24 cellular contexts compared by ENCODE assay signal in the genomic region with DNA sequence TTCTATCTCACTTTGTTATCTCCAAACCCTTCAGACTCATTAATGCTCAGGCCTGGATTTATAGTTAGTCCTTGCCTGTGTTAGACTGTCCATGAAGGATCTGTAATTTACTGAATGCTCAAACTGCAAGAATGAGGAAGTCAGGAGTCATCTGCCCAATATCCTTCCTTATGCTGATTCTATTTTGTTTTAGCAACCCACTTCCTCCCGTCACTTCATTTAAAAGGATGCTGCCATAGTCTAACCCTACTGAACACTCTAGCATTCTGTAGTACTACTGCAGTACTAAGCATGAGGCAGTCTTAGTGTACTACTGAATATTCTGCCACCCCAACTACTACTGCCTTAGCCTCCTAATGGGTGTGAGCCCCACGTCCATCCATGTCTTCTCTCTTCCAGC. TPM values are rescaled to one million over a fixed set of nuclear protein-coding genes. Genes with fewer than 3 reads are reported as not detected.
DNase-seq lines count a peak whose midpoint lies in the region; ATAC-seq, FAIRE-seq and TF ChIP-seq lines count a peak whose summit lies in the region.
"Had no signal": no experiment of that assay in that cellular context is flagged by ENCODE, and none has a peak within 500 bp of the region (broad histone marks: within the 10 kb centered on the region; RNA-seq: fewer than 3 reads in every experiment).

No MANE protein-coding gene starts in this region.

- no TSS peak for BruUV-seq in K562 (replicated peaks; lab: Mats Ljungman, UMichigan)

- no peaks in the 10 kb centered on the region for H3K9me3 ChIP-seq in K562 (replicated peaks; ENCODE audit: control insufficient read depth, insufficient read depth, low read depth, low read length)

- H3K27ac ChIP-seq in K562 (ENCODE audit: extremely low read depth, low read depth, low read length) = no peak overlapping the region
- H3K27ac ChIP-seq: 22Rv1, gastroesophageal sphincter had no signal

- H3K27me3 Mint-ChIP-seq in activated naive CD8-positive, alpha-beta T cell treated with anti-CD3 and anti-CD28 coated beads, Interleukin-2, amount 10 ng/mL, durations not matched to agents 7 days and 5 days = peaks cover 37% of the 10 kb centered on the region
- peaks cover 10% of the 10 kb centered on the region for H3K27me3 Mint-ChIP-seq in activated naive CD8-positive, alpha-beta T cell treated with anti-CD3 and anti-CD28 coated beads, Interleukin-2, amount 50 U/mL, for 24 hours
- peaks cover 23% of the 10 kb centered on the region for H3K27me3 Mint-ChIP-seq in stimulated activated naive CD8-positive, alpha-beta T cell treated with anti-CD3 and anti-CD28 coated beads, Interleukin-15, amount 100 ng/mL, for 72 hours
- peaks cover 18% of the 10 kb centered on the region for H3K27me3 Mint-ChIP-seq in activated T-cell treated with anti-CD3 and anti-CD28 coated beads, Interleukin-2, amount 50 U/mL, for 4 hours (ENCODE audit: low read depth)

- H3K9me3 Mint-ChIP-seq in activated naive CD8-positive, alpha-beta T cell treated with anti-CD3 and anti-CD28 coated beads, Interleukin-2, amount 10 ng/mL, durations not matched to agents 7 days and 5 days = no peaks in the 10 kb centered on the region
- H3K9me3 Mint-ChIP-seq in activated naive CD8-positive, alpha-beta T cell treated with anti-CD3 and anti-CD28 coated beads, Interleukin-2, amount 50 U/mL, for 24 hours = no peaks in the 10 kb centered on the region
- H3K9me3 Mint-ChIP-seq in stimulated activated naive CD8-positive, alpha-beta T cell treated with anti-CD3 and anti-CD28 coated beads, Interleukin-15, amount 100 ng/mL, for 72 hours = no peaks in the 10 kb centered on the region
- H3K9me3 Mint-ChIP-seq in activated T-cell treated with anti-CD3 and anti-CD28 coated beads, Interleukin-2, amount 50 U/mL, for 4 hours = no peaks in the 10 kb centered on the region
- H3K9me3 Mint-ChIP-seq: activated naive CD4-positive, alpha-beta T cell treated with anti-CD3 and anti-CD28 coated beads, Interleukin-2, amount 50 U/mL, for 24 hours; CD4-positive, alpha-beta T cell; type B pancreatic cell had no signal

- H3K4me3 ChIP-seq in K562 = no peak overlapping the region
- H3K4me3 ChIP-seq: gastroesophageal sphincter, lung, MG63 had no signal

- in situ Hi-C loops in K562 (cut with MboI) = loop anchor here (10.0 kb wide), 1 partner anchor 759 kb away; no protein-coding TSS in a partner anchor

- H3K27me3 ChIP-seq in K562 (ENCODE audit: control insufficient read depth in 2 of 2, insufficient read depth in 2 of 2, low read length in 2 of 2) = peaks cover 21 to 28% of the 10 kb centered on the region in 2 experiments
- H3K27me3 ChIP-seq: MG63 had no signal

- no peaks in the 10 kb centered on the region for H3K79me2 ChIP-seq in K562 (ENCODE audit: control insufficient read depth, insufficient read depth, low read length)

- TF ChIP-seq EP300 in K562 (IDR thresholded peaks at IDR 0.05; ENCODE audit: low read length) = no peak

- no peak overlapping the region for H2AFZ ChIP-seq in K562 (ENCODE audit: low read depth, low read length)

- CTCF ChIA-PET in K562 (lab: Yijun Ruan, JAX; ENCODE audit: low intra/inter-chr PET ratio) = no interaction called here

- TF ChIP-seq CTCF in K562 (IDR thresholded peaks at IDR 0.05 in 2 of 3, conservative IDR thresholded peaks at IDR 0.05 in 1 of 3; ENCODE audit: insufficient read depth in 2 of 3, low read depth in 1 of 3, low read length in 3 of 3) = no peak

- POLR2A ChIA-PET in activated naive CD8-positive, alpha-beta T cell treated with anti-CD3 and anti-CD28 coated beads, Interleukin-2, amount 10 ng/mL, durations not matched to agents 7 days and 5 days (lab: Charles Lee) = no interaction called here
- POLR2A ChIA-PET in K562 (lab: Yijun Ruan, JAX) = no interaction called here

- no peaks in the 10 kb centered on the region for H3K9me1 ChIP-seq in K562 (ENCODE audit: control insufficient read depth, insufficient read depth, low read length)

- intact Hi-C loops in K562 (cut with micrococcal nuclease) = no loop called here

- no peaks in the 10 kb centered on the region for H4K20me1 ChIP-seq in K562 (replicated peaks; ENCODE audit: control insufficient read depth, insufficient read depth, low read length)

- H3K4me3 Mint-ChIP-seq in activated naive CD8-positive, alpha-beta T cell treated with anti-CD3 and anti-CD28 coated beads, Interleukin-2, amount 10 ng/mL, durations not matched to agents 7 days and 5 days = no peak overlapping the region
- no peak overlapping the region for H3K4me3 Mint-ChIP-seq in activated naive CD8-positive, alpha-beta T cell treated with anti-CD3 and anti-CD28 coated beads, Interleukin-2, amount 50 U/mL, for 24 hours
- H3K4me3 Mint-ChIP-seq in stimulated activated naive CD8-positive, alpha-beta T cell treated with anti-CD3 and anti-CD28 coated beads, Interleukin-15, amount 100 ng/mL, for 72 hours = no peak overlapping the region
- H3K4me3 Mint-ChIP-seq in activated T-cell treated with anti-CD3 and anti-CD28 coated beads, Interleukin-2, amount 50 U/mL, for 4 hours = no peak overlapping the region
- H3K4me3 Mint-ChIP-seq: activated naive CD4-positive, alpha-beta T cell treated with anti-CD3 and anti-CD28 coated beads, Interleukin-2, amount 50 U/mL, for 24 hours; activated T-cell treated with anti-CD3 and anti-CD28 coated beads, Interleukin-2, amount 50 U/mL, for 24 hours; CD4-positive, alpha-beta T cell; HFFc6; nephron progenitor cell; type B pancreatic cell had no signal

- no peaks in the 10 kb centered on the region for H3K36me3 ChIP-seq in K562 (ENCODE audit: control insufficient read depth, insufficient read depth, low read length)
- H3K36me3 ChIP-seq: gastroesophageal sphincter, MG63 had no signal

- no peaks in the 10 kb centered on the region for H3K36me3 Mint-ChIP-seq in activated naive CD8-positive, alpha-beta T cell treated with anti-CD3 and anti-CD28 coated beads, Interleukin-2, amount 10 ng/mL, durations not matched to agents 7 days and 5 days
- no peaks in the 10 kb centered on the region for H3K36me3 Mint-ChIP-seq in activated naive CD8-positive, alpha-beta T cell treated with anti-CD3 and anti-CD28 coated beads, Interleukin-2, amount 50 U/mL, for 24 hours (ENCODE audit: low read depth)
- H3K36me3 Mint-ChIP-seq in activated T-cell treated with anti-CD3 and anti-CD28 coated beads, Interleukin-2, amount 50 U/mL, for 4 hours (ENCODE audit: insufficient read depth) = no peaks in the 10 kb centered on the region
- H3K36me3 Mint-ChIP-seq: activated naive CD4-positive, alpha-beta T cell treated with anti-CD3 and anti-CD28 coated beads, Interleukin-2, amount 50 U/mL, for 24 hours; type B pancreatic cell had no signal

- H3K27ac Mint-ChIP-seq in activated naive CD8-positive, alpha-beta T cell treated with anti-CD3 and anti-CD28 coated beads, Interleukin-2, amount 10 ng/mL, durations not matched to agents 7 days and 5 days = no peak overlapping the region
- no peak overlapping the region for H3K27ac Mint-ChIP-seq in activated naive CD8-positive, alpha-beta T cell treated with anti-CD3 and anti-CD28 coated beads, Interleukin-2, amount 50 U/mL, for 24 hours
- H3K27ac Mint-ChIP-seq in stimulated activated naive CD8-positive, alpha-beta T cell treated with anti-CD3 and anti-CD28 coated beads, Interleukin-15, amount 100 ng/mL, for 72 hours = no peak overlapping the region
- H3K27ac Mint-ChIP-seq: activated naive CD4-positive, alpha-beta T cell treated with anti-CD3 and anti-CD28 coated beads, Interleukin-2, amount 50 U/mL, for 24 hours; activated T-cell treated with anti-CD3 and anti-CD28 coated beads, Interleukin-2, amount 50 U/mL, for 24 hours; CD4-positive, alpha-beta T cell; HFFc6; nephron progenitor cell; type B pancreatic cell had no signal

- TF ChIP-seq RAD21 in K562 (CRISPR knock-in tag; conservative IDR thresholded peaks at IDR 0.05 in 1 of 2, IDR thresholded peaks at IDR 0.05 in 1 of 2) = no peak

- H3K4me1 ChIP-seq in K562 (replicated peaks in 1 of 2; ENCODE audit: control insufficient read depth in 2 of 2, insufficient read depth in 2 of 2, low read length in 2 of 2) = no peaks in the 10 kb centered on the region
- H3K4me1 ChIP-seq: gastroesophageal sphincter had no signal

- no peak for TF ChIP-seq POLR2A in K562 (conservative IDR thresholded peaks at IDR 0.05)

- WGBS in K562 (ENCODE audit: insufficient coverage, low coverage, missing lambda C conversion rate) = 0% methylated on average over 2 of the region's 2 CpGs

- H3K9ac ChIP-seq in K562 (ENCODE audit: insufficient read depth in 1 of 2, low read depth in 2 of 2, low read length in 2 of 2) = no peak overlapping the region

- no peak for DNase-seq in activated naive CD8-positive, alpha-beta T cell treated with anti-CD3 and anti-CD28 coated beads, Interleukin-2, amount 10 ng/mL, durations not matched to agents 7 days and 5 days
- no peak for DNase-seq in activated naive CD8-positive, alpha-beta T cell treated with anti-CD3 and anti-CD28 coated beads, Interleukin-2, amount 50 U/mL, for 24 hours
- DNase-seq in NOMO-1 (lab: John Stamatoyannopoulos, UW; ENCODE audit: unreplicated experiment in 2 of 2) (peak; percentile 64 to 89), K562 (ENCODE audit: extremely low read depth in 1 of 4, low spot score in 3 of 4) (no peak), putamen (ENCODE audit: low spot score) (peak; percentile 10)
- no peak for DNase-seq in stimulated activated naive CD8-positive, alpha-beta T cell treated with anti-CD3 and anti-CD28 coated beads, Interleukin-15, amount 100 ng/mL, for 72 hours
- no peak for DNase-seq in stimulated activated CD4-positive, alpha-beta T cell treated with anti-CD3 and anti-CD28 coated beads, Interleukin-4, amount 100 ng/mL, for 24 hours
- DNase-seq in activated T-cell treated with anti-CD3 and anti-CD28 coated beads, Interleukin-2, amount 50 U/mL, for 4 hours = no peak
- DNase-seq: activated T-cell treated with anti-CD3 and anti-CD28 coated beads, Interleukin-2, amount 50 U/mL, for 24 hours; CD4-positive, alpha-beta T cell; DMS79; HFFc6; MG63; NCI-H2081 treated with DMSO at 0.1 percent for 48 hours; NCI-H510A treated with DMSO at 0.1 percent for 48 hours; nephron progenitor cell; stimulated activated naive CD8-positive, alpha-beta T cell treated with anti-CD3 and anti-CD28 coated beads, Interleukin-15, Interleukin-2, amounts not matched to agents 100 U/mL and 50 U/mL, for 24 hours had no signal

- no peak for FAIRE-seq in K562 (lab: Jason Lieb, UNC)

- ATAC-seq in activated naive CD8-positive, alpha-beta T cell treated with anti-CD3 and anti-CD28 coated beads, Interleukin-2, amount 10 ng/mL, durations not matched to agents 7 days and 5 days (ENCODE audit: low read depth) = peak; percentile 36
- no peak for ATAC-seq in activated naive CD8-positive, alpha-beta T cell treated with anti-CD3 and anti-CD28 coated beads, Interleukin-2, amount 50 U/mL, for 24 hours
- ATAC-seq in K562 = no peak
- no peak for ATAC-seq in stimulated activated naive CD8-positive, alpha-beta T cell treated with anti-CD3 and anti-CD28 coated beads, Interleukin-15, amount 100 ng/mL, for 72 hours
- ATAC-seq in activated T-cell treated with anti-CD3 and anti-CD28 coated beads, Interleukin-2, amount 50 U/mL, for 4 hours = no peak
- ATAC-seq: gastroesophageal sphincter; stimulated activated naive CD8-positive, alpha-beta T cell treated with anti-CD3 and anti-CD28 coated beads, Interleukin-15, Interleukin-2, amounts not matched to agents 100 U/mL and 50 U/mL, for 24 hours had no signal

- peaks cover 9% of the 10 kb centered on the region for H3K4me1 Mint-ChIP-seq in activated naive CD8-positive, alpha-beta T cell treated with anti-CD3 and anti-CD28 coated beads, Interleukin-2, amount 10 ng/mL, durations not matched to agents 7 days and 5 days
- no peaks in the 10 kb centered on the region for H3K4me1 Mint-ChIP-seq in activated naive CD8-positive, alpha-beta T cell treated with anti-CD3 and anti-CD28 coated beads, Interleukin-2, amount 50 U/mL, for 24 hours
- no peaks in the 10 kb centered on the region for H3K4me1 Mint-ChIP-seq in stimulated activated naive CD8-positive, alpha-beta T cell treated with anti-CD3 and anti-CD28 coated beads, Interleukin-15, amount 100 ng/mL, for 72 hours
- no peaks in the 10 kb centered on the region for H3K4me1 Mint-ChIP-seq in activated T-cell treated with anti-CD3 and anti-CD28 coated beads, Interleukin-2, amount 50 U/mL, for 4 hours (ENCODE audit: low read depth)
- H3K4me1 Mint-ChIP-seq: activated naive CD4-positive, alpha-beta T cell treated with anti-CD3 and anti-CD28 coated beads, Interleukin-2, amount 50 U/mL, for 24 hours; nephron progenitor cell had no signal

- H3K4me2 ChIP-seq in K562 (ENCODE audit: insufficient read depth, low read length) = no peak overlapping the region

RNA-seq across cellular contexts. Expression of a gene that starts 1.5 kb away (rescaled TPM):
- total RNA-seq in activated naive CD8-positive, alpha-beta T cell treated with anti-CD3 and anti-CD28 coated beads, Interleukin-2, amount 10 ng/mL, durations not matched to agents 7 days and 5 days = under 1 TPM in 1 of 2 experiments, not detected in 1; 0.19 TPM
- total RNA-seq in K562 (2011; cell fraction: chromatin; rRNA removed; ENCODE audit: low replicate concordance) = not detected in 2 replicates
- total RNA-seq in K562 (2011; cell fraction: nucleolus; rRNA removed) = not detected in 2 replicates
- total RNA-seq in K562 (2011; cell fraction: nucleoplasm; rRNA removed) = not detected in 2 replicates
- total RNA-seq in K562 (2014; rRNA removed) (not detected in 2 replicates), K562 (2014; rRNA removed; fragmentation: Illumina TruSeq; extraction: Trizol) (not detected in 2 replicates), K562 (2015; rRNA removed; fragmentation: Illumina TruSeq; extraction: Trizol) (not detected in 2 replicates), K562 (2021) (not detected in 2 replicates)
- polyA plus RNA-seq in K562 (2011; rRNA removed) (not detected in 2 replicates), K562 (2014; fragmentation: Illumina TruSeq; extraction: Trizol) (not detected in 2 replicates), K562 (2014; fragmentation: Nextera tagmentation; extraction: Ambion mirVana) (not detected), K562 (2014; rRNA removed) (not detected in 2 replicates)
- not detected in 2 replicates for polyA plus RNA-seq in K562 (2011; cell fraction: cytosol; rRNA removed)
- not detected in 2 replicates for polyA plus RNA-seq in K562 (2011; cell fraction: nucleus; rRNA removed)
- polyA plus RNA-seq in K562 (2012) = not detected in 2 replicates
- polyA minus RNA-seq in K562 (2011; rRNA and poly(A)+ RNA removed) = not detected in 2 replicates
- polyA minus RNA-seq in K562 (2011; cell fraction: cytosol; rRNA and poly(A)+ RNA removed) = not detected in 2 replicates
- not detected in 2 replicates for polyA minus RNA-seq in K562 (2011; cell fraction: nucleus; rRNA and poly(A)+ RNA removed)
- not detected for total RNA-seq in activated T-cell treated with anti-CD3 and anti-CD28 coated beads, Interleukin-2, amount 50 U/mL, for 4 hours
- total RNA-seq: dermis microvascular lymphatic vessel endothelial cell, epithelial cell of proximal tubule, HFFc6 had no signal

RNA-seq across cellular contexts. Expression of a gene that starts 25.3 kb away (rescaled TPM):
- total RNA-seq in activated naive CD8-positive, alpha-beta T cell treated with anti-CD3 and anti-CD28 coated beads, Interleukin-2, amount 10 ng/mL, durations not matched to agents 7 days and 5 days = under 1 TPM; 0.23 to 0.36 TPM
- total RNA-seq in K562 (2011; cell fraction: chromatin; rRNA removed; ENCODE audit: low replicate concordance) = not detected in 2 replicates
- not detected in 2 replicates for total RNA-seq in K562 (2011; cell fraction: nucleolus; rRNA removed)
- not detected in 2 replicates for total RNA-seq in K562 (2011; cell fraction: nucleoplasm; rRNA removed)
- total RNA-seq in K562 (2014; rRNA removed) (not detected in 2 replicates), K562 (2014; rRNA removed; fragmentation: Illumina TruSeq; extraction: Trizol) (not detected in 2 replicates), K562 (2015; rRNA removed; fragmentation: Illumina TruSeq; extraction: Trizol) (not detected in 2 replicates), K562 (2021) (not detected in 2 replicates)
- polyA plus RNA-seq in K562 (2011; rRNA removed) (not detected in 2 replicates), K562 (2014; fragmentation: Illumina TruSeq; extraction: Trizol) (not detected in 2 replicates), K562 (2014; fragmentation: Nextera tagmentation; extraction: Ambion mirVana) (not detected), K562 (2014; rRNA removed) (not detected in 2 replicates)
- polyA plus RNA-seq in K562 (2011; cell fraction: cytosol; rRNA removed) = not detected in 2 replicates
- not detected in 2 replicates for polyA plus RNA-seq in K562 (2011; cell fraction: nucleus; rRNA removed)
- polyA plus RNA-seq in K562 (2012) = not detected in 2 replicates
- not detected in 2 replicates for polyA minus RNA-seq in K562 (2011; rRNA and poly(A)+ RNA removed)
- polyA minus RNA-seq in K562 (2011; cell fraction: cytosol; rRNA and poly(A)+ RNA removed) = not detected in 2 replicates
- polyA minus RNA-seq in K562 (2011; cell fraction: nucleus; rRNA and poly(A)+ RNA removed) = not detected in 2 replicates
- total RNA-seq in activated T-cell treated with anti-CD3 and anti-CD28 coated beads, Interleukin-2, amount 50 U/mL, for 4 hours = 1 to 10 TPM; 1.1 to 2.2 (median 1.7) TPM
- total RNA-seq: dermis microvascular lymphatic vessel endothelial cell, epithelial cell of proximal tubule, gastroesophageal sphincter, HFFc6 had no signal

RNA-seq across cellular contexts. Expression of a gene that starts 30.4 kb away (rescaled TPM):
- total RNA-seq in activated naive CD8-positive, alpha-beta T cell treated with anti-CD3 and anti-CD28 coated beads, Interleukin-2, amount 10 ng/mL, durations not matched to agents 7 days and 5 days = under 1 TPM; 0.34 to 0.50 TPM
- 3.4 and 5.6 TPM in 2 replicates for total RNA-seq in K562 (2011; cell fraction: chromatin; rRNA removed; ENCODE audit: low replicate concordance)
- total RNA-seq in K562 (2011; cell fraction: nucleolus; rRNA removed) = 3.0 and 5.2 TPM in 2 replicates
- total RNA-seq in K562 (2011; cell fraction: nucleoplasm; rRNA removed) = 2.2 and 4.0 TPM in 2 replicates
- 1.2 and 1.9 TPM in 2 replicates for total RNA-seq in K562 (2014; rRNA removed)
- total RNA-seq in K562 (2014; rRNA removed; fragmentation: Illumina TruSeq; extraction: Trizol) = 0.70 and 1.4 TPM in 2 replicates
- 0.30 and 0.69 TPM in 2 replicates for total RNA-seq in K562 (2015; rRNA removed; fragmentation: Illumina TruSeq; extraction: Trizol)
- total RNA-seq in K562 (2021) = 0.92 and 1.5 TPM in 2 replicates
- 3.1 TPM in 2 replicates for polyA plus RNA-seq in K562 (2011; rRNA removed)
- 3.9 and 4.3 TPM in 2 replicates for polyA plus RNA-seq in K562 (2011; cell fraction: cytosol; rRNA removed)
- 2.1 TPM in 2 replicates for polyA plus RNA-seq in K562 (2011; cell fraction: nucleus; rRNA removed)
- 0.90 and 0.91 TPM in 2 replicates for polyA plus RNA-seq in K562 (2012)
- 1.2 and 2.1 TPM in 2 replicates for polyA plus RNA-seq in K562 (2014; fragmentation: Illumina TruSeq; extraction: Trizol)
- under 1 TPM; 0.25 to 0.39 TPM for polyA plus RNA-seq in K562 (2014; fragmentation: Nextera tagmentation; extraction: Ambion mirVana)
- polyA plus RNA-seq in K562 (2014; rRNA removed) = 0.84 and 0.88 TPM in 2 replicates
- polyA minus RNA-seq in K562 (2011; rRNA and poly(A)+ RNA removed) = 4.0 TPM in 2 replicates
- 2.6 and 3.0 TPM in 2 replicates for polyA minus RNA-seq in K562 (2011; cell fraction: cytosol; rRNA and poly(A)+ RNA removed)
- 1.8 and 3.9 TPM in 2 replicates for polyA minus RNA-seq in K562 (2011; cell fraction: nucleus; rRNA and poly(A)+ RNA removed)
- total RNA-seq in activated T-cell treated with anti-CD3 and anti-CD28 coated beads, Interleukin-2, amount 50 U/mL, for 4 hours = under 1 TPM in 2 of 3 donors, not detected in 1; 0.65 to 0.82 TPM
- total RNA-seq: CD4-positive, alpha-beta T cell; dermis microvascular lymphatic vessel endothelial cell; epithelial cell of proximal tubule; gastroesophageal sphincter; HFFc6 had no signal

RNA-seq across cellular contexts. Expression of a gene that starts 43.0 kb away (rescaled TPM):
- under 1 TPM in 1 of 2 experiments, not detected in 1; 0.17 TPM for total RNA-seq in activated naive CD8-positive, alpha-beta T cell treated with anti-CD3 and anti-CD28 coated beads, Interleukin-2, amount 10 ng/mL, durations not matched to agents 7 days and 5 days
- not detected in 2 replicates for total RNA-seq in K562 (2011; cell fraction: chromatin; rRNA removed; ENCODE audit: low replicate concordance)
- total RNA-seq in K562 (2011; cell fraction: nucleolus; rRNA removed) = not detected in 2 replicates
- total RNA-seq in K562 (2011; cell fraction: nucleoplasm; rRNA removed) = not detected in 2 replicates
- total RNA-seq in K562 (2014; rRNA removed) (not detected in 2 replicates), K562 (2014; rRNA removed; fragmentation: Illumina TruSeq; extraction: Trizol) (not detected in 2 replicates), K562 (2015; rRNA removed; fragmentation: Illumina TruSeq; extraction: Trizol) (not detected in 2 replicates), K562 (2021) (not detected in 2 replicates)
- polyA plus RNA-seq in K562 (2011; rRNA removed) (not detected in 2 replicates), K562 (2014; fragmentation: Illumina TruSeq; extraction: Trizol) (not detected in 2 replicates), K562 (2014; fragmentation: Nextera tagmentation; extraction: Ambion mirVana) (not detected), K562 (2014; rRNA removed) (not detected in 2 replicates)
- polyA plus RNA-seq in K562 (2011; cell fraction: cytosol; rRNA removed) = not detected in 2 replicates
- not detected in 2 replicates for polyA plus RNA-seq in K562 (2011; cell fraction: nucleus; rRNA removed)
- polyA plus RNA-seq in K562 (2012) = not detected in 2 replicates
- polyA minus RNA-seq in K562 (2011; rRNA and poly(A)+ RNA removed) = not detected in 2 replicates
- not detected in 2 replicates for polyA minus RNA-seq in K562 (2011; cell fraction: cytosol; rRNA and poly(A)+ RNA removed)
- polyA minus RNA-seq in K562 (2011; cell fraction: nucleus; rRNA and poly(A)+ RNA removed) = not detected in 2 replicates
- under 1 TPM in 2 of 3 donors, not detected in 1; 0.11 to 0.40 TPM for total RNA-seq in activated T-cell treated with anti-CD3 and anti-CD28 coated beads, Interleukin-2, amount 50 U/mL, for 4 hours
- total RNA-seq: dermis microvascular lymphatic vessel endothelial cell, epithelial cell of proximal tubule, gastroesophageal sphincter, HFFc6 had no signal

RNA-seq across cellular contexts. Expression of a gene that starts 59.2 kb away (rescaled TPM):
- under 1 TPM in 1 of 2 experiments, not detected in 1; 0.23 TPM for total RNA-seq in activated naive CD8-positive, alpha-beta T cell treated with anti-CD3 and anti-CD28 coated beads, Interleukin-2, amount 10 ng/mL, durations not matched to agents 7 days and 5 days
- not detected in 2 replicates for total RNA-seq in K562 (2011; cell fraction: chromatin; rRNA removed; ENCODE audit: low replicate concordance)
- total RNA-seq in K562 (2011; cell fraction: nucleolus; rRNA removed) = not detected in 2 replicates
- not detected in 2 replicates for total RNA-seq in K562 (2011; cell fraction: nucleoplasm; rRNA removed)
- total RNA-seq in K562 (2014; rRNA removed) = not detected in 2 replicates
- not detected in 2 replicates for total RNA-seq in K562 (2014; rRNA removed; fragmentation: Illumina TruSeq; extraction: Trizol)
- not detected in 2 replicates for total RNA-seq in K562 (2015; rRNA removed; fragmentation: Illumina TruSeq; extraction: Trizol)
- not detected in 2 replicates for total RNA-seq in K562 (2021)
- not detected in 2 replicates for polyA plus RNA-seq in K562 (2011; rRNA removed)
- not detected in 2 replicates for polyA plus RNA-seq in K562 (2011; cell fraction: cytosol; rRNA removed)
- not detected in 2 replicates for polyA plus RNA-seq in K562 (2011; cell fraction: nucleus; rRNA removed)
- polyA plus RNA-seq in K562 (2012) = not detected in 2 replicates
- polyA plus RNA-seq in K562 (2014; fragmentation: Illumina TruSeq; extraction: Trizol) = not detected in 2 replicates
- polyA plus RNA-seq in K562 (2014; fragmentation: Nextera tagmentation; extraction: Ambion mirVana) = not detected
- not detected in 2 replicates for polyA plus RNA-seq in K562 (2014; rRNA removed)
- not detected in 2 replicates for polyA minus RNA-seq in K562 (2011; rRNA and poly(A)+ RNA removed)
- polyA minus RNA-seq in K562 (2011; cell fraction: cytosol; rRNA and poly(A)+ RNA removed) = not detected in 2 replicates
- not detected in 2 replicates for polyA minus RNA-seq in K562 (2011; cell fraction: nucleus; rRNA and poly(A)+ RNA removed)
- under 1 TPM in 2 of 3 donors, not detected in 1; 0.13 to 0.14 TPM for total RNA-seq in activated T-cell treated with anti-CD3 and anti-CD28 coated beads, Interleukin-2, amount 50 U/mL, for 4 hours
- total RNA-seq: CD4-positive, alpha-beta T cell; dermis microvascular lymphatic vessel endothelial cell; epithelial cell of proximal tubule; HFFc6 had no signal

Comparison
In these comparisons a context has a peak if more than half of its experiments do, and no peak if none do; other contexts are left out.
1. DNase-seq: peak in NOMO-1 (2 of 2) and putamen (single experiment); none in activated naive CD8-positive, alpha-beta T cell treated with anti-CD3 and anti-CD28 coated beads, Interleukin-2, amount 10 ng/mL, durations not matched to agents 7 days and 5 days (single experiment), activated naive CD8-positive, alpha-beta T cell treated with anti-CD3 and anti-CD28 coated beads, Interleukin-2, amount 50 U/mL, for 24 hours (single experiment), K562 (0 of 4), stimulated activated naive CD8-positive, alpha-beta T cell treated with anti-CD3 and anti-CD28 coated beads, Interleukin-15, amount 100 ng/mL, for 72 hours (0 of 2), stimulated activated CD4-positive, alpha-beta T cell treated with anti-CD3 and anti-CD28 coated beads, Interleukin-4, amount 100 ng/mL, for 24 hours (single experiment) and activated T-cell treated with anti-CD3 and anti-CD28 coated beads, Interleukin-2, amount 50 U/mL, for 4 hours (single experiment).